19 cellular contexts compared by ENCODE assay signal in genomic region chr17:21648125-21648524, GRCh38. TPM values are rescaled to one million over a fixed set of nuclear protein-coding genes. Genes with fewer than 3 reads are reported as not detected.
"Had no signal": no experiment of that assay in that cellular context is flagged by ENCODE, and none has a peak within 500 bp of the region (broad histone marks: within the 10 kb centered on the region; RNA-seq: fewer than 3 reads in every experiment).

No MANE protein-coding gene starts in this region.

RNA-seq across cellular contexts. Expression of gene KCNJ18, which starts 44.2 kb away (rescaled TPM):
- total RNA-seq: activated naive CD4-positive, alpha-beta T cell treated with anti-CD3 and anti-CD28 coated beads for 36 hours; activated naive CD4-positive, alpha-beta T cell treated with anti-CD3 and anti-CD28 coated beads, Interleukin-2, amount 50 U/mL, for 72 hours; activated naive CD8-positive, alpha-beta T cell treated with anti-CD3 and anti-CD28 coated beads, Interleukin-2, amount 10 ng/mL, durations not matched to agents 7 days and 5 days; activated T-cell treated with anti-CD3 and anti-CD28 coated beads, Interleukin-2, amount 50 U/mL, for 4 hours; activated T-cell treated with anti-CD3 and anti-CD28 coated beads, Interleukin-2, amount 50 U/mL, for 72 hours; activated T-helper 1 cell treated with anti-CD3 and anti-CD28 coated beads, Interleukin-12 subunit alpha, Interleukin-12 subunit beta, Interleukin-2, Interleukin-4 antibody, amounts not matched to agents 30 ng/mL and 10 ng/mL and 1 ng/mL, durations not matched to agents 14 hours and 24 hours and 36 hours; activated T-helper 17 cell treated with anti-CD3 and anti-CD28 coated beads, Interleukin-2, amount 50 U/mL, for 72 hours; activated T-helper 2 cell treated with anti-CD3 and anti-CD28 coated beads, Interferon-gamma antibody, Interleukin-2, Interleukin-4, amounts not matched to agents 10 μg/mL and 5 μg/mL and 100 μg/mL, durations not matched to agents 14 hours and 24 hours and 36 hours; adrenal gland; aorta; ascending aorta; astrocyte; body of pancreas; breast epithelium; bronchial epithelial cell; cardiac muscle cell; cardiac septum; cerebellum; chondrocyte had no signal
